ENCODE assay signal across 8 cellular contexts in the genomic region with DNA sequence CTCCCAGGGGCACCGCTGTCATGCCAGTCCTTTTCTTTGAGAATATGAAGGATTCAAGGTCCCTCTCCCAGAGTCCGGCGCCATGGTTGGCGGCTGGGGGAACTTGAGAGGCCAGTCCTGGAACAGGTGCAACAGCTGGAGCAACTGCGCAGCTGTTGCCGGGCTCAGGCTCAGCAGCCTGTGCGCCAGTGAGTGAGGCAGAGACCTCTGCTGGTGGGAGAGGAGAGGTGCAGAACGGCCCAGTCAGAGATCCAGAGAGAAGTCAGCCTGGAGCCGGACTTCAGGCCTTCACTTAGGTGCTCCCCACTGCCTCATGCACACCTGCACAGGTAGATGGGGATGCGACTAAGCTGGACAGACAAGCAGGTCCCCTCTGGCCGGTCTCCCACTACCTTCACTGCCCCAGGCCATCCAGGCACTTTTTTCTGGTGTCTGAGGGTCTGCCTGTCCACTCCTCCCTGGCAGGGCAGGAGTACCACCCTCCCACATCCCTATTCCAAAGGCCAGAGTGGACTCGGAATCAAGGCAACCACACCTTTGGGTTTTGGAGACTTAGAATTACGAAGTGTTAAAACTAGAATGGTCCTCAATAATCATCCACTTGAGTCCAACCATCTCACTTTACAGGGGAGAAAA. TPM values are rescaled to one million over a fixed set of nuclear protein-coding genes. Genes with fewer than 3 reads are reported as not detected.
DNase-seq lines count a peak whose midpoint lies in the region; ATAC-seq and TF ChIP-seq lines count a peak whose summit lies in the region.

No MANE protein-coding gene starts in this region.

- WGBS in lung, 2 donors, result 13 to 15% methylated on average over 13 of the region's 13 CpGs

- ATAC-seq in GM18498 (IDR thresholded peaks at IDR 0.05; ENCODE audit: unreplicated experiment), result peak; percentile 89
- ATAC-seq in HG03064 (IDR thresholded peaks at IDR 0.05; ENCODE audit: low read depth, unreplicated experiment), result peak; percentile 69
- peak; percentile 86 for ATAC-seq in lung (ENCODE audit: insufficient read depth, low FRiP score)

- TF ChIP-seq CTCF in lung (IDR thresholded peaks at IDR 0.05; ENCODE audit: control extremely low read depth, extremely low read depth), result peak; percentile 83

- H3K4me3 ChIP-seq in lung, result no peak overlapping the region

- H3K27me3 ChIP-seq in lung (ENCODE audit: control insufficient read depth, insufficient read depth), result no peaks in the 10 kb centered on the region

- H3K4me1 ChIP-seq in lung (ENCODE audit: control insufficient read depth in 2 of 2, insufficient read depth in 2 of 2, low read length in 2 of 2), result peaks cover 0 to 4% of the 10 kb centered on the region in 2 donors

- H3K27ac ChIP-seq in lung (ENCODE audit: low read depth in 1 of 2, low read length in 1 of 2), result no peak overlapping the region

- H3K9me3 ChIP-seq in lung (ENCODE audit: control insufficient read depth in 2 of 2, insufficient read depth in 1 of 2, low read length in 1 of 2), result no peaks in the 10 kb centered on the region

- H3K36me3 ChIP-seq in lung (ENCODE audit: control insufficient read depth in 2 of 2, insufficient read depth in 2 of 2, low read length in 2 of 2), result no peaks in the 10 kb centered on the region

- DNase-seq in 8988T (peak; percentile 96), NCI-H510A (lab: John Stamatoyannopoulos, UW) (peak; percentile 78), dermis microvascular lymphatic vessel endothelial cell (ENCODE audit: low read depth in 2 of 2) (peak; percentile 48 to 66), lung (ENCODE audit: low spot score) (peak; percentile 66)
- peak; percentile 72 for DNase-seq in activated CD4-positive, alpha-beta T cell treated with anti-CD3 and anti-CD28 coated beads for 48 hours
- DNase-seq in stimulated activated CD8-positive, alpha-beta memory T cell treated with anti-CD3 and anti-CD28 coated beads, Interleukin-12 subunit alpha, Interleukin-12 subunit beta, amount 100 ng/mL, for 1 hour (ENCODE audit: low read depth), result peak; percentile 26

RNA-seq across cellular contexts. Expression of a gene that starts 4.6 kb away (rescaled TPM):
- total RNA-seq in dermis microvascular lymphatic vessel endothelial cell (0.26 and 0.63 TPM in 2 replicates), lung (1 to 10 TPM; 1.7 to 5.9 TPM)
- polyA plus RNA-seq in lung, result 1 to 10 TPM; 4.4 to 5.3 TPM

RNA-seq across cellular contexts. Expression of a gene that starts 22.0 kb away (rescaled TPM):
- total RNA-seq in dermis microvascular lymphatic vessel endothelial cell, result 13.0 and 14.5 TPM in 2 replicates
- 10 to 100 TPM; 19.9 to 34.8 TPM for total RNA-seq in lung
- polyA plus RNA-seq in lung, result 1 to 10 TPM; 4.4 to 5.4 TPM

Comparison
In these comparisons a context has a peak if more than half of its experiments do, and no peak if none do; other contexts are left out.
1. DNase-seq: peak in every context shown above with its lines; median percentile 96 in 8988T; 78 in NCI-H510A; 72 in activated CD4-positive, alpha-beta T cell treated with anti-CD3 and anti-CD28 coated beads for 48 hours; 66 in lung; 57 in dermis microvascular lymphatic vessel endothelial cell; 26 in stimulated activated CD8-positive, alpha-beta memory T cell treated with anti-CD3 and anti-CD28 coated beads, Interleukin-12 subunit alpha, Interleukin-12 subunit beta, amount 100 ng/mL, for 1 hour.